In genomic region chr1:244049142-244049968, GRCh38 we compare ENCODE assay signal across 8 cellular contexts. TPM values are rescaled to one million over a fixed set of nuclear protein-coding genes. Genes with fewer than 3 reads are reported as not detected.
DNase-seq lines count a peak whose midpoint lies in the region; ATAC-seq, FAIRE-seq and TF ChIP-seq lines count a peak whose summit lies in the region.

No MANE protein-coding gene starts in this region.

- ATAC-seq in A549: 0 out of 6 replicates have a peak, but pooled peaks of 1 of the 2 experiments have one; percentile 1
- ATAC-seq in PC-3: no peak
- ATAC-seq in heart left ventricle: no peak

- H3K27me3 Mint-ChIP-seq in progenitor cell of endocrine pancreas: peaks cover 3% of the 10 kb centered on the region

- CTCF ChIA-PET in A549 (lab: Yijun Ruan, JAX): no interaction called here
- CTCF ChIA-PET in PC-3 (lab: Charles Lee): no interaction called here

- POLR2A ChIA-PET in A549 (lab: Yijun Ruan, JAX): interaction anchor here (0.6 to 2.1 kb wide), 3 partner anchors 199 to 628 kb away, joined by 3 to 10 read pairs (median 5); partner anchors contain the start of gene AKT3
- POLR2A ChIA-PET in PC-3 (lab: Charles Lee; ENCODE audit: unreplicated experiment): no interaction called here

- H3K27ac ChIP-seq in A549: peak overlapping the region; percentile 87 to 100
- no peak overlapping the region for H3K27ac ChIP-seq in PC-3 (ENCODE audit: low read length)
- H3K27ac ChIP-seq in heart left ventricle: peak overlapping the region in 11 of 12 donors; percentile 65 to 97 (median 79)

- peaks cover 26% of the 10 kb centered on the region for H3K4me1 Mint-ChIP-seq in progenitor cell of endocrine pancreas (ENCODE audit: low read depth)

- H4K20me1 ChIP-seq in PC-3 (ENCODE audit: low read length): no peaks in the 10 kb centered on the region

- H3K27me3 ChIP-seq in PC-3 (ENCODE audit: low read length) (no peaks in the 10 kb centered on the region), heart left ventricle (no peaks in the 10 kb centered on the region)

- FAIRE-seq in A549 (lab: Jason Lieb, UNC): no peak

- no peaks in the 10 kb centered on the region for H3K9me3 Mint-ChIP-seq in progenitor cell of endocrine pancreas (ENCODE audit: low read depth)

- TF ChIP-seq CTCF in A549 (IDR thresholded peaks at IDR 0.05): no peak
- TF ChIP-seq CTCF in PC-3 (conservative IDR thresholded peaks at IDR 0.05; ENCODE audit: low read depth, low read length): no peak
- TF ChIP-seq CTCF in heart left ventricle (IDR thresholded peaks at IDR 0.05): no peak
- TF ChIP-seq CTCF in progenitor cell of endocrine pancreas (IDR thresholded peaks at IDR 0.05; ENCODE audit: unreplicated experiment): no peak

- no peaks in the 10 kb centered on the region for H3K36me3 Mint-ChIP-seq in progenitor cell of endocrine pancreas (ENCODE audit: insufficient read depth)

- BruUV-seq in PC-3 (replicated peaks; lab: Mats Ljungman, UMichigan): no TSS peak

- H3K9me3 ChIP-seq in A549 (no peaks in the 10 kb centered on the region), PC-3 (ENCODE audit: low read length) (no peaks in the 10 kb centered on the region), heart left ventricle (no peaks in the 10 kb centered on the region)

- H3K27ac Mint-ChIP-seq in progenitor cell of endocrine pancreas: peak overlapping the region; percentile 98

- no peaks in the 10 kb centered on the region for H3F3A ChIP-seq in PC-3 (ENCODE audit: low read length, unreplicated experiment)

- peak overlapping the region; percentile 86 for H2AFZ ChIP-seq in PC-3 (ENCODE audit: low read length)

- TF ChIP-seq RAD21 in A549 (conservative IDR thresholded peaks at IDR 0.05 in 1 of 2, IDR thresholded peaks at IDR 0.05 in 1 of 2): no peak

- H3K36me3 ChIP-seq in PC-3 (ENCODE audit: low read depth, low read length): no peaks in the 10 kb centered on the region
- H3K36me3 ChIP-seq in heart left ventricle: peaks cover 0 to 8% (median 6%) of the 10 kb centered on the region in 9 donors

- no peak for TF ChIP-seq EP300 in A549 (IDR thresholded peaks at IDR 0.05)

- H3K4me2 ChIP-seq in A549 (peak overlapping the region; percentile 89), PC-3 (ENCODE audit: low read length) (peak overlapping the region; percentile 94)

- no peak for TF ChIP-seq POLR2A in A549 (IDR thresholded peaks at IDR 0.05; ENCODE audit: low read length)
- TF ChIP-seq POLR2A in GM18526 (IDR thresholded peaks at IDR 0.05; ENCODE audit: extremely low read depth, insufficient read length): peak; percentile 53
- TF ChIP-seq POLR2A in heart left ventricle (IDR thresholded peaks at IDR 0.05): no peak

- peak in 1 of 2 experiments; percentile 38 for DNase-seq in A549 (ENCODE audit: low read depth in 1 of 2, low spot score in 1 of 2)
- DNase-seq in PC-3: peak; percentile 38
- DNase-seq in activated naive CD4-positive, alpha-beta T cell treated with Interleukin-2 at 50 U/mL for 16 hours: peak; percentile 47
- peak; percentile 32 to 76 (median 46) for DNase-seq in heart left ventricle
- peak; percentile 47 for DNase-seq in progenitor cell of endocrine pancreas (ENCODE audit: low spot score, unreplicated experiment)
- no peak for DNase-seq in NCI-H187 treated with DMSO at 0.1 percent for 48 hours (lab: John Stamatoyannopoulos, UW)
- DNase-seq in foreskin melanocyte: no peak

- peaks cover 47% of the 10 kb centered on the region for H3K79me2 ChIP-seq in PC-3 (ENCODE audit: low read length)

- H3K4me1 ChIP-seq in A549: peaks cover 30% of the 10 kb centered on the region
- H3K4me1 ChIP-seq in PC-3 (ENCODE audit: insufficient read depth, low read length): peaks cover 24% of the 10 kb centered on the region
- peaks cover 8 to 43% (median 24%) of the 10 kb centered on the region in 12 donors for H3K4me1 ChIP-seq in heart left ventricle

- peak overlapping the region; percentile 48 for H3K9ac ChIP-seq in PC-3 (ENCODE audit: low read length)

- intact Hi-C loops in PC-3 (cut with micrococcal nuclease) (loop anchor here (2.0 to 10.0 kb wide), 5 partner anchors 55 to 403 kb away; partner anchors contain the start of gene ADSS2), heart left ventricle (cut with DNase I) (loop anchor here in 5 of 10 donors (5.0 to 10.0 kb wide), 7 partner anchors 125 to 795 kb away; partner anchors contain the start of genes AKT3 (in 3 of the 5), CEP170 (in 1 of the 5) and SDCCAG8 (in 1 of the 5))

- WGBS in A549 (ENCODE audit: missing lambda C conversion rate): 2% methylated on average over 23 of the region's 75 CpGs
- WGBS in heart left ventricle, 4 donors: 0 to 1% (median 1%) methylated on average over 28 to 75 of the region's 75 CpGs

- H3K4me3 Mint-ChIP-seq in progenitor cell of endocrine pancreas (ENCODE audit: low read depth): peak overlapping the region; percentile 97

- H3K9me2 ChIP-seq in PC-3 (replicated peaks; ENCODE audit: low read length): no peaks in the 10 kb centered on the region

- H3K4me3 ChIP-seq in A549 (peak overlapping the region; percentile 63), PC-3 (ENCODE audit: low read length) (peak overlapping the region; percentile 96), heart left ventricle (peak overlapping the region; percentile 60 to 97 (median 76))

TF ChIP-seq in A549, 52 proteins besides CTCF, POLR2A, EP300 and RAD21:
- TF ChIP-seq, protein P1, sequence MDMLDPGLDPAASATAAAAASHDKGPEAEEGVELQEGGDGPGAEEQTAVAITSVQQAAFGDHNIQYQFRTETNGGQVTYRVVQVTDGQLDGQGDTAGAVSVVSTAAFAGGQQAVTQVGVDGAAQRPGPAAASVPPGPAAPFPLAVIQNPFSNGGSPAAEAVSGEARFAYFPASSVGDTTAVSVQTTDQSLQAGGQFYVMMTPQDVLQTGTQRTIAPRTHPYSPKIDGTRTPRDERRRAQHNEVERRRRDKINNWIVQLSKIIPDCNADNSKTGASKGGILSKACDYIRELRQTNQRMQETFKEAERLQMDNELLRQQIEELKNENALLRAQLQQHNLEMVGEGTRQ (IDR thresholded peaks at IDR 0.05): no peak
- TF ChIP-seq EHMT2 (IDR thresholded peaks at IDR 0.05; ENCODE audit: low read depth): no peak
- TF ChIP-seq HEYL (CRISPR knock-in tag; IDR thresholded peaks at IDR 0.05): no peak
- TF ChIP-seq HES2 (IDR thresholded peaks at IDR 0.05): no peak
- no peak for TF ChIP-seq PBX3 (IDR thresholded peaks at IDR 0.05)
- TF ChIP-seq TFCP2L1 (CRISPR knock-in tag; IDR thresholded peaks at IDR 0.05): no peak
TF ChIP-seq in A549: peak in this region for 0.

RNA-seq across cellular contexts. Expression of gene ZBTB18, which starts 1.7 kb away (rescaled TPM):
- polyA plus RNA-seq in A549 (2011; rRNA removed) (9.1 and 9.9 TPM in 2 replicates), A549 (2017; fragmentation: RNase III; extraction: RNeasy Plus Mini Kit Qiagen cat#74134 plus additional on column Dnase treatment) (9.3 to 10.0 TPM (median 9.7 TPM) in 3 replicates), heart left ventricle (10 to 100 TPM; 12.5 to 19.3 TPM)
- 6.1 and 7.1 TPM in 2 replicates for polyA plus RNA-seq in A549 (2012; cell fraction: cytosol; rRNA removed)
- polyA plus RNA-seq in A549 (2012; cell fraction: nucleus; rRNA removed): 8.5 and 11.8 TPM in 2 replicates
- 8.5 and 8.8 TPM in 2 replicates for polyA minus RNA-seq in A549 (2011; rRNA and poly(A)+ RNA removed)
- total RNA-seq in PC-3 (2014; rRNA removed) (16.8 and 18.4 TPM in 2 replicates), heart left ventricle (10 to 100 TPM; 19.9 to 29.2 (median 22.5) TPM), progenitor cell of endocrine pancreas (28.8 and 32.3 TPM in 2 replicates)

Comparison
In these comparisons a context has a peak if more than half of its experiments do, and no peak if none do; other contexts are left out.
1. DNase-seq: peak in PC-3 (single experiment), activated naive CD4-positive, alpha-beta T cell treated with Interleukin-2 at 50 U/mL for 16 hours (single experiment), heart left ventricle (5 of 5) and progenitor cell of endocrine pancreas (single experiment); none in NCI-H187 treated with DMSO at 0.1 percent for 48 hours (single experiment) and foreskin melanocyte (single experiment).
2. Peak in every context shown above with its lines, with median percentiles within 50 percentile points of each other: H3K4me3 ChIP-seq.